In genomic region chr1:121020350-121021236, GRCh38 we compare ENCODE assay signal across 8 cellular contexts.
DNase-seq lines count a peak whose midpoint lies in the region; TF ChIP-seq lines count a peak whose summit lies in the region.
"Not testable (repeated sequence)": the region's sequence is repeated elsewhere in the genome, so short reads cannot be mapped to it uniquely, and the experiment has no call there.

No MANE protein-coding gene starts in this region.

- TF ChIP-seq CTCF in AG10803 (conservative IDR thresholded peaks at IDR 0.05; ENCODE audit: low read length); OCI-LY1 (IDR thresholded peaks at IDR 0.05; ENCODE audit: low read length); MCF 10A (IDR thresholded peaks at IDR 0.05; ENCODE audit: unreplicated experiment); glutamatergic neuron (IDR thresholded peaks at IDR 0.05; ENCODE audit: partially characterized antibody, unreplicated experiment): not testable (repeated sequence)

- peaks cover 14% of the 10 kb centered on the region for H3K36me3 Mint-ChIP-seq in MCF 10A (ENCODE audit: insufficient read depth, unreplicated experiment)
- H3K36me3 Mint-ChIP-seq in glutamatergic neuron (ENCODE audit: unreplicated experiment), result not testable (repeated sequence)

- not testable (repeated sequence) for H3K9me3 Mint-ChIP-seq in MCF 10A (ENCODE audit: unreplicated experiment); glutamatergic neuron (ENCODE audit: unreplicated experiment)

- not testable (repeated sequence) for H3K9ac ChIP-seq in OCI-LY1 (ENCODE audit: low read length)

- H3K27me3 Mint-ChIP-seq in MCF 10A (ENCODE audit: insufficient read depth, unreplicated experiment); glutamatergic neuron (ENCODE audit: unreplicated experiment): not testable (repeated sequence)

- H3K4me3 Mint-ChIP-seq in MCF 10A (ENCODE audit: unreplicated experiment), result not testable (repeated sequence)
- H3K4me3 Mint-ChIP-seq in glutamatergic neuron (ENCODE audit: unreplicated experiment), result peak overlapping the region; percentile 78

- intact Hi-C loops in MCF 10A (cut with micrococcal nuclease), result not testable (repeated sequence)

- H3K9me3 ChIP-seq in OCI-LY1 (ENCODE audit: low read length), result not testable (repeated sequence)

- peak overlapping the region; percentile 43 for H3K4me3 ChIP-seq in AG10803 (ENCODE audit: low read length)
- H3K4me3 ChIP-seq in OCI-LY1 (ENCODE audit: low read depth, low read length, poor library complexity, severe bottlenecking), result peak overlapping the region; percentile 60

- H3K27ac Mint-ChIP-seq in MCF 10A (ENCODE audit: low read depth, unreplicated experiment), result not testable (repeated sequence)
- peak overlapping the region; percentile 52 for H3K27ac Mint-ChIP-seq in glutamatergic neuron (ENCODE audit: unreplicated experiment)

- BruUV-seq in MCF 10A (replicated peaks; lab: Mats Ljungman, UMichigan), result not testable (repeated sequence)

- not testable (repeated sequence) for H3K4me1 Mint-ChIP-seq in MCF 10A (ENCODE audit: insufficient read depth, unreplicated experiment); glutamatergic neuron (ENCODE audit: low read depth, unreplicated experiment)

- POLR2A ChIA-PET in MCF 10A (lab: Yijun Ruan, JAX), result not testable (repeated sequence)

- not testable (repeated sequence) for H3F3A ChIP-seq in OCI-LY1 (ENCODE audit: insufficient read depth, low read length)

- H3K27ac ChIP-seq in OCI-LY1 (ENCODE audit: low read depth, low read length, poor library complexity, severe bottlenecking), result not testable (repeated sequence)

- not testable (repeated sequence) for H2AFZ ChIP-seq in OCI-LY1 (ENCODE audit: low read length)

- peak; percentile 40 for DNase-seq in AG10803 (ENCODE audit: low read depth)
- DNase-seq in HT1080 (ENCODE audit: low read depth), result peak; percentile 60
- peak; percentile 70 for DNase-seq in activated CD4-positive, alpha-beta T cell treated with anti-CD3 and anti-CD28 coated beads for 48 hours
- peak; percentile 51 for DNase-seq in MCF 10A (ENCODE audit: unreplicated experiment)
- peak; percentile 46 for DNase-seq in glutamatergic neuron
- peak; percentile 4 for DNase-seq in middle frontal gyrus (ENCODE audit: extremely low spot score, low spot score)
- DNase-seq in stimulated activated CD4-positive, alpha-beta T cell treated with anti-CD3 and anti-CD28 coated beads, Interleukin-4, amount 100 ng/mL, for 24 hours, result peak; percentile 73

- not testable (repeated sequence) for H3K4me1 ChIP-seq in OCI-LY1 (ENCODE audit: insufficient read depth, low read length, severe bottlenecking)

- peak overlapping the region; percentile 63 for H3K4me2 ChIP-seq in OCI-LY1 (ENCODE audit: low read length)

- not testable (repeated sequence) for H3K36me3 ChIP-seq in OCI-LY1 (ENCODE audit: insufficient read depth, low read length)

- CTCF ChIA-PET in MCF 10A (lab: Yijun Ruan, JAX), result not testable (repeated sequence)

- not testable (repeated sequence) for H3K27me3 ChIP-seq in OCI-LY1 (ENCODE audit: insufficient read depth, low read length)

- not testable (repeated sequence) for H4K20me1 ChIP-seq in OCI-LY1 (ENCODE audit: insufficient read depth, low read length)

- not testable (repeated sequence) for H3K9me2 ChIP-seq in OCI-LY1 (ENCODE audit: low read depth, low read length)

- not testable (repeated sequence) for H3K79me2 ChIP-seq in OCI-LY1 (ENCODE audit: insufficient read depth, low read length)

Comparison
In these comparisons a context has a peak if more than half of its experiments do, and no peak if none do; other contexts are left out.
1. DNase-seq: peak in every context shown above with its lines; median percentile 73 in stimulated activated CD4-positive, alpha-beta T cell treated with anti-CD3 and anti-CD28 coated beads, Interleukin-4, amount 100 ng/mL, for 24 hours; 70 in activated CD4-positive, alpha-beta T cell treated with anti-CD3 and anti-CD28 coated beads for 48 hours; 60 in HT1080; 51 in MCF 10A; 46 in glutamatergic neuron; 40 in AG10803; 4 in middle frontal gyrus.